ENCODE assay signal across 8 cellular contexts in the genomic region with DNA sequence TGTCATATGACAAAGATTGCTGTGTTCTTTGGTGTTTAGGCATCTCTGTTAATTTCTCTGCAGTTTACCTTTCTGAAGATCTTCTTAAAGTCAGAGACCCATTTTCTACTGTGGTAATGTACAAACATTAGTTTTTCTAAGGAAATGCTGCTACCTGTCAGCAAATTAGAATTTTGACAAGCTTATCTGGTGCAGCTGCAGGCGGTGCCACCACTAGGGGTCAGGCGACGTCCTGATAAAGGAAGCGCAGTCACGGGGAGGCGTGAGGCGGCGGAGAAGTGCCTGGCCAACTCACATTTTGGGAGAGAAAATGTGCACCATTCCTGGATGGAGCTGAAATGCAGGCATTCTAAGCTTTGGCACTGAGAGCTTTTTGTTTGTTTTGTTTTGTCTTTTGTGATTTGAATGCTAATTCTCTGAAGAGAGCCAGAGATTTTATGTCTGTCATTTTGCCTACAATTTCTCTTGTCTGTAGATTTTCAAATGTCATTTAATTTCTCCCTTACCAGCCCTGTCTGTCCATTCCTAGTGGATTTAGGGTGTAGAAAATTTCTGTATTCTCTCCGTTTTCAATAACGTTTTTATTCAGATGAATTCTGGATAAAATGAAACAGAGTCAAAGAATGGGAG. TPM values are rescaled to one million over a fixed set of nuclear protein-coding genes. Genes with fewer than 3 reads are reported as not detected.
DNase-seq lines count a peak whose midpoint lies in the region; ATAC-seq, FAIRE-seq and TF ChIP-seq lines count a peak whose summit lies in the region.
"Had no signal": no experiment of that assay in that cellular context is flagged by ENCODE, and none has a peak within 500 bp of the region (broad histone marks: within the 10 kb centered on the region; RNA-seq: fewer than 3 reads in every experiment).

No MANE protein-coding gene starts in this region.

- peak; percentile 85 for TF ChIP-seq CTCF in WERI-Rb-1 (IDR thresholded peaks at IDR 0.05; ENCODE audit: low read depth, low read length)
- peak; percentile 96 for TF ChIP-seq CTCF in brain (conservative IDR thresholded peaks at IDR 0.05)

- peak overlapping the region in 3 of 5 experiments; percentile 29 to 58 (median 43) for H3K4me3 Mint-ChIP-seq in brain
- H3K4me3 Mint-ChIP-seq: stimulated activated naive CD8-positive, alpha-beta T cell treated with anti-CD3 and anti-CD28 coated beads, Interleukin-15, Interleukin-2, amounts not matched to agents 100 ng/mL and 50 ng/mL, for 24 hours had no signal

- FAIRE-seq in GM18507 (lab: Jason Lieb, UNC): peak; percentile 80

- H3K27ac Mint-ChIP-seq in brain: peak overlapping the region in 1 of 5 experiments; percentile 49

- peaks cover 8% of the 10 kb centered on the region for H3K27me3 Mint-ChIP-seq in brain

- peaks cover 0 to 3% (median 0%) of the 10 kb centered on the region in 5 experiments for H3K9me3 Mint-ChIP-seq in brain
- H3K9me3 Mint-ChIP-seq: stimulated activated naive CD8-positive, alpha-beta T cell treated with anti-CD3 and anti-CD28 coated beads, Interleukin-15, Interleukin-2, amounts not matched to agents 100 ng/mL and 50 ng/mL, for 24 hours had no signal

- ATAC-seq in HG02870 (IDR thresholded peaks at IDR 0.05; ENCODE audit: unreplicated experiment): peak; percentile 40

- no peak for DNase-seq in GM18507 (ENCODE audit: extremely low spot score, insufficient read length, low read depth)
- peak; percentile 50 for DNase-seq in NCI-H2081 treated with DMSO at 0.1 percent for 48 hours (lab: John Stamatoyannopoulos, UW)
- DNase-seq in WERI-Rb-1: peak; percentile 71
- DNase-seq in inferior parietal cortex (ENCODE audit: extremely low spot score): peak; percentile 84
- DNase-seq in stimulated activated CD4-positive, alpha-beta T cell treated with anti-CD3 and anti-CD28 coated beads, Interleukin-15, amount 100 ng/mL, for 24 hours: peak; percentile 92

- H3K4me1 Mint-ChIP-seq in brain: peaks cover 7% of the 10 kb centered on the region

- H3K4me3 ChIP-seq in WERI-Rb-1 (ENCODE audit: low read depth, low read length): no peak overlapping the region

- H3K36me3 ChIP-seq in WERI-Rb-1: no peaks in the 10 kb centered on the region

- H3K27me3 ChIP-seq in WERI-Rb-1 (ENCODE audit: insufficient read depth, low read depth, severe bottlenecking): peaks cover 76% of the 10 kb centered on the region

- H3K9me3 ChIP-seq in WERI-Rb-1 (ENCODE audit: severe bottlenecking): no peaks in the 10 kb centered on the region

- no peak overlapping the region for H3K27ac ChIP-seq in WERI-Rb-1

- H3K36me3 Mint-ChIP-seq in brain: no peaks in the 10 kb centered on the region

RNA-seq across cellular contexts. Expression of a gene that starts 24.9 kb away (rescaled TPM):
- 29.4 TPM for polyA plus RNA-seq in brain (ENCODE audit: insufficient read depth, low read depth, low replicate concordance)
